In the genomic region with DNA sequence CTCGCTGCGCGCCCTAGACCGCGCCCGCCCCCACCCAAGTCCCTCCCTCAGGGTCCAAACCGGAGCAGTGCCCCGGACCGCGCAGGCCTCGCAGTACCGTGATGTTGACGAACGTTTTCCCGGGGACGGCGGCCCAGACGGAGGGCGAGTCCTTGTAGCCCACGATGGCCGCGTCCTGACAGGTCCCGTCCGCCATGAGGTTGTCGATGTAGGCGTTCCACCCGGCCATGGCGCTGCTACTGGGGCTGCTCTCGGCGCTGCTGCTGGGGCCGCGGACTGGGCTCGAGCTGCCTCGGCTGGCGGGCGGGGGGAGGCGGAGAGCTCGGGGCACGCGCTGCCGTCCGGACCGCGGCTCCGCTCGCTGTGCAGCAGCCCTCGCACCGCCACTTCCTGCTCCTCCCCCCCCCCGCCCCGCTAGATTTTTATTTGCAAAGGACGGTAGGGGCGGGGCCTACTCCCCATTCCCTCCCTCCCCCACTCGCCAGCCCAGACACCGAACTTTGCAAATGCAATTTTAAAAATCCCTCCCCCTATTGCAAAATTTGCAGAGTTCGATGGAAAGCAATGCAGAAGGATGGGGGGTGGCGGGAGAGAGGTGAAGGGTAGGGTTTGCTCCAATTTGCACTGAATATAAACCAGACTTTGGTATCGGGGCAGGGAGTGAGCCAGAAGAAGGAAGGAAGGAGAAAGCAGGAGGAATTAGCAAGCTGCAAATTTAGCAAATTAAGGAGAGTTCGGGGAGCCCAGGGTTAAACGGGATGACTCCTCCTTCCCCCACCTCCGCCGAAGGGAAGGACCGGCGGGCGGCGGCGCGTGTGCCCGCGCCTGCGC, we compare ENCODE assay signal across 8 cellular contexts. TPM values are rescaled to one million over a fixed set of nuclear protein-coding genes. Genes with fewer than 3 reads are reported as not detected.
A peak's percentile ranks its signal among the peaks of the same experiment; 100 is the strongest.
DNase-seq lines count a peak whose midpoint lies in the region; ATAC-seq and TF ChIP-seq lines count a peak whose summit lies in the region.

A gene (minus strand): TSS at position 365 of the 831 bp plus-strand sequence. CDS start 136 bp downstream, at position 229.

- no peaks in the 10 kb centered on the region for H3K9me3 ChIP-seq in gastrocnemius medialis

- in situ Hi-C loops in gastrocnemius medialis (cut with MboI; ENCODE audit: low sequenced_read_pairs in 4 of 4) = no loop called here

- peaks cover 3% of the 10 kb centered on the region for H3K27me3 Mint-ChIP-seq in brain

- intact Hi-C loops in gastrocnemius medialis (cut with DNase I; ENCODE audit: low total_unique reads) = loop anchor here (1.0 kb wide), 1 partner anchor 52 kb away; no protein-coding TSS in a partner anchor

- peaks cover 45% of the 10 kb centered on the region for H3K4me1 Mint-ChIP-seq in brain

- DNase-seq in DMS53 (lab: John Stamatoyannopoulos, UW) = peak; percentile 91
- DNase-seq in NCI-H2107 (lab: John Stamatoyannopoulos, UW) = peak; percentile 58
- peak; percentile 90 for DNase-seq in UCSD-AML1 (lab: John Stamatoyannopoulos, UW; ENCODE audit: unreplicated experiment)
- peak; percentile 86 to 92 for DNase-seq in gastrocnemius medialis

- peak within 1 kb of the TSS; percentile 96 to 100 (median 98) for H3K27ac ChIP-seq in gastrocnemius medialis

- peak within 1 kb of the TSS; percentile 96 to 99 (median 98) for H3K27ac Mint-ChIP-seq in brain

- peak within 1 kb of the TSS; percentile 98 for H3K4me3 ChIP-seq in iPS-11a (ENCODE audit: low read depth, low read length)
- H3K4me3 ChIP-seq in gastrocnemius medialis = peak within 1 kb of the TSS; percentile 85 to 99 (median 96)

- H3K27me3 ChIP-seq in gastrocnemius medialis = no peaks in the 10 kb centered on the region

- peak within 1 kb of the TSS; percentile 93 to 97 (median 96) for H3K4me3 Mint-ChIP-seq in brain

- TF ChIP-seq CTCF in brain (conservative IDR thresholded peaks at IDR 0.05) = no peak
- TF ChIP-seq CTCF in gastrocnemius medialis (IDR thresholded peaks at IDR 0.05 in 4 of 5, conservative IDR thresholded peaks at IDR 0.05 in 1 of 5) = no peak

- no peaks in the 10 kb centered on the region for H3K9me3 Mint-ChIP-seq in brain

- peaks cover 0 to 27% of the 10 kb centered on the region in 2 donors for H3K36me3 ChIP-seq in gastrocnemius medialis

- TF ChIP-seq POLR2A in gastrocnemius medialis (IDR thresholded peaks at IDR 0.05) = peak; percentile 91 to 96

- ATAC-seq in HG02623 (IDR thresholded peaks at IDR 0.05; ENCODE audit: unreplicated experiment) (peak; percentile 17), gastrocnemius medialis (peak; percentile 47 to 64), GM18870 (IDR thresholded peaks at IDR 0.05; ENCODE audit: unreplicated experiment) (no peak)

- peaks cover 24% of the 10 kb centered on the region for H3K36me3 Mint-ChIP-seq in brain

- H3K4me1 ChIP-seq in gastrocnemius medialis = peaks cover 53 to 58% of the 10 kb centered on the region in 2 donors

RNA-seq across cellular contexts. Expression of the gene that starts here (rescaled TPM):
- 473 TPM for polyA plus RNA-seq in brain (ENCODE audit: insufficient read depth, low read depth, low replicate concordance)
- 100 to 1,000 TPM; 304 to 750 (median 599) TPM for total RNA-seq in gastrocnemius medialis
